1 cellular context compared by ENCODE assay signal in genomic region chr10:119253433-119254174, GRCh38.
TF ChIP-seq lines count a peak whose summit lies in the region.

No MANE protein-coding gene starts in this region.

TF ChIP-seq in HepG2, 621 proteins besides CTCF, POLR2A, EP300 and RAD21 (continued from another document and continues in another):
- TF ChIP-seq SKIL (CRISPR knock-in tag; IDR thresholded peaks at IDR 0.05; ENCODE audit: borderline replicate concordance): no peak
- no peak for TF ChIP-seq SMARCE1 (IDR thresholded peaks at IDR 0.05; ENCODE audit: borderline replicate concordance)
- TF ChIP-seq NR2F6 (IDR thresholded peaks at IDR 0.05): no peak
- peak; percentile 58 for TF ChIP-seq NR2F6 (CRISPR knock-in tag; IDR thresholded peaks at IDR 0.05)
- peak; percentile 66 for TF ChIP-seq ARNTL (CRISPR knock-in tag; IDR thresholded peaks at IDR 0.05)
- TF ChIP-seq, protein P1, sequence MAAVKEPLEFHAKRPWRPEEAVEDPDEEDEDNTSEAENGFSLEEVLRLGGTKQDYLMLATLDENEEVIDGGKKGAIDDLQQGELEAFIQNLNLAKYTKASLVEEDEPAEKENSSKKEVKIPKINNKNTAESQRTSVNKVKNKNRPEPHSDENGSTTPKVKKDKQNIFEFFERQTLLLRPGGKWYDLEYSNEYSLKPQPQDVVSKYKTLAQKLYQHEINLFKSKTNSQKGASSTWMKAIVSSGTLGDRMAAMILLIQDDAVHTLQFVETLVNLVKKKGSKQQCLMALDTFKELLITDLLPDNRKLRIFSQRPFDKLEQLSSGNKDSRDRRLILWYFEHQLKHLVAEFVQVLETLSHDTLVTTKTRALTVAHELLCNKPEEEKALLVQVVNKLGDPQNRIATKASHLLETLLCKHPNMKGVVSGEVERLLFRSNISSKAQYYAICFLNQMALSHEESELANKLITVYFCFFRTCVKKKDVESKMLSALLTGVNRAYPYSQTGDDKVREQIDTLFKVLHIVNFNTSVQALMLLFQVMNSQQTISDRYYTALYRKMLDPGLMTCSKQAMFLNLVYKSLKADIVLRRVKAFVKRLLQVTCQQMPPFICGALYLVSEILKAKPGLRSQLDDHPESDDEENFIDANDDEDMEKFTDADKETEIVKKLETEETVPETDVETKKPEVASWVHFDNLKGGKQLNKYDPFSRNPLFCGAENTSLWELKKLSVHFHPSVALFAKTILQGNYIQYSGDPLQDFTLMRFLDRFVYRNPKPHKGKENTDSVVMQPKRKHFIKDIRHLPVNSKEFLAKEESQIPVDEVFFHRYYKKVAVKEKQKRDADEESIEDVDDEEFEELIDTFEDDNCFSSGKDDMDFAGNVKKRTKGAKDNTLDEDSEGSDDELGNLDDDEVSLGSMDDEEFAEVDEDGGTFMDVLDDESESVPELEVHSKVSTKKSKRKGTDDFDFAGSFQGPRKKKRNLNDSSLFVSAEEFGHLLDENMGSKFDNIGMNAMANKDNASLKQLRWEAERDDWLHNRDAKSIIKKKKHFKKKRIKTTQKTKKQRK (IDR thresholded peaks at IDR 0.05; ENCODE audit: low read length): no peak
- peak; percentile 87 for TF ChIP-seq TBX2 (CRISPR knock-in tag; IDR thresholded peaks at IDR 0.05; ENCODE audit: borderline replicate concordance)
- TF ChIP-seq POGZ (CRISPR knock-in tag; IDR thresholded peaks at IDR 0.05): peak; percentile 63; the same call in 1 of the 2 replicates
- TF ChIP-seq MXD1 (CRISPR knock-in tag; IDR thresholded peaks at IDR 0.05): peak; percentile 25; the same call in 1 of the 2 replicates
- TF ChIP-seq ZNF569 (CRISPR knock-in tag; IDR thresholded peaks at IDR 0.05; ENCODE audit: borderline replicate concordance): no peak
- TF ChIP-seq, protein P2, sequence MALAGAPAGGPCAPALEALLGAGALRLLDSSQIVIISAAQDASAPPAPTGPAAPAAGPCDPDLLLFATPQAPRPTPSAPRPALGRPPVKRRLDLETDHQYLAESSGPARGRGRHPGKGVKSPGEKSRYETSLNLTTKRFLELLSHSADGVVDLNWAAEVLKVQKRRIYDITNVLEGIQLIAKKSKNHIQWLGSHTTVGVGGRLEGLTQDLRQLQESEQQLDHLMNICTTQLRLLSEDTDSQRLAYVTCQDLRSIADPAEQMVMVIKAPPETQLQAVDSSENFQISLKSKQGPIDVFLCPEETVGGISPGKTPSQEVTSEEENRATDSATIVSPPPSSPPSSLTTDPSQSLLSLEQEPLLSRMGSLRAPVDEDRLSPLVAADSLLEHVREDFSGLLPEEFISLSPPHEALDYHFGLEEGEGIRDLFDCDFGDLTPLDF (CRISPR knock-in tag; IDR thresholded peaks at IDR 0.05): no peak
- no peak for TF ChIP-seq XRCC5 (optimal IDR thresholded peaks at IDR 0.05; ENCODE audit: low read length)
- peak; percentile 80 for TF ChIP-seq RXRB (CRISPR knock-in tag; IDR thresholded peaks at IDR 0.05; ENCODE audit: borderline replicate concordance)
- no peak for TF ChIP-seq PTBP1 (IDR thresholded peaks at IDR 0.05; ENCODE audit: low read depth, low read length, poor library complexity, severe bottlenecking)
- TF ChIP-seq KLF15 (CRISPR knock-in tag; IDR thresholded peaks at IDR 0.05; ENCODE audit: borderline replicate concordance): no peak
- TF ChIP-seq FOXO4 (CRISPR knock-in tag; conservative IDR thresholded peaks at IDR 0.05): no peak
- peak; percentile 59; the same call in 1 of the 2 replicates for TF ChIP-seq TARDBP (CRISPR knock-in tag; IDR thresholded peaks at IDR 0.05)
- no peak for TF ChIP-seq ZNF768 (CRISPR knock-in tag; IDR thresholded peaks at IDR 0.05)
- TF ChIP-seq CENPBD1 (CRISPR knock-in tag; IDR thresholded peaks at IDR 0.05; ENCODE audit: borderline replicate concordance, low read depth): no peak
- no peak for TF ChIP-seq ZNF274 (CRISPR knock-in tag; IDR thresholded peaks at IDR 0.05)
- no peak for TF ChIP-seq MATR3 (CRISPR knock-in tag; IDR thresholded peaks at IDR 0.05)
- TF ChIP-seq EHMT2 (IDR thresholded peaks at IDR 0.05; ENCODE audit: borderline replicate concordance, low read depth, low read length): no peak
- TF ChIP-seq ATM (IDR thresholded peaks at IDR 0.05; ENCODE audit: borderline replicate concordance): no peak
- TF ChIP-seq, protein P3, sequence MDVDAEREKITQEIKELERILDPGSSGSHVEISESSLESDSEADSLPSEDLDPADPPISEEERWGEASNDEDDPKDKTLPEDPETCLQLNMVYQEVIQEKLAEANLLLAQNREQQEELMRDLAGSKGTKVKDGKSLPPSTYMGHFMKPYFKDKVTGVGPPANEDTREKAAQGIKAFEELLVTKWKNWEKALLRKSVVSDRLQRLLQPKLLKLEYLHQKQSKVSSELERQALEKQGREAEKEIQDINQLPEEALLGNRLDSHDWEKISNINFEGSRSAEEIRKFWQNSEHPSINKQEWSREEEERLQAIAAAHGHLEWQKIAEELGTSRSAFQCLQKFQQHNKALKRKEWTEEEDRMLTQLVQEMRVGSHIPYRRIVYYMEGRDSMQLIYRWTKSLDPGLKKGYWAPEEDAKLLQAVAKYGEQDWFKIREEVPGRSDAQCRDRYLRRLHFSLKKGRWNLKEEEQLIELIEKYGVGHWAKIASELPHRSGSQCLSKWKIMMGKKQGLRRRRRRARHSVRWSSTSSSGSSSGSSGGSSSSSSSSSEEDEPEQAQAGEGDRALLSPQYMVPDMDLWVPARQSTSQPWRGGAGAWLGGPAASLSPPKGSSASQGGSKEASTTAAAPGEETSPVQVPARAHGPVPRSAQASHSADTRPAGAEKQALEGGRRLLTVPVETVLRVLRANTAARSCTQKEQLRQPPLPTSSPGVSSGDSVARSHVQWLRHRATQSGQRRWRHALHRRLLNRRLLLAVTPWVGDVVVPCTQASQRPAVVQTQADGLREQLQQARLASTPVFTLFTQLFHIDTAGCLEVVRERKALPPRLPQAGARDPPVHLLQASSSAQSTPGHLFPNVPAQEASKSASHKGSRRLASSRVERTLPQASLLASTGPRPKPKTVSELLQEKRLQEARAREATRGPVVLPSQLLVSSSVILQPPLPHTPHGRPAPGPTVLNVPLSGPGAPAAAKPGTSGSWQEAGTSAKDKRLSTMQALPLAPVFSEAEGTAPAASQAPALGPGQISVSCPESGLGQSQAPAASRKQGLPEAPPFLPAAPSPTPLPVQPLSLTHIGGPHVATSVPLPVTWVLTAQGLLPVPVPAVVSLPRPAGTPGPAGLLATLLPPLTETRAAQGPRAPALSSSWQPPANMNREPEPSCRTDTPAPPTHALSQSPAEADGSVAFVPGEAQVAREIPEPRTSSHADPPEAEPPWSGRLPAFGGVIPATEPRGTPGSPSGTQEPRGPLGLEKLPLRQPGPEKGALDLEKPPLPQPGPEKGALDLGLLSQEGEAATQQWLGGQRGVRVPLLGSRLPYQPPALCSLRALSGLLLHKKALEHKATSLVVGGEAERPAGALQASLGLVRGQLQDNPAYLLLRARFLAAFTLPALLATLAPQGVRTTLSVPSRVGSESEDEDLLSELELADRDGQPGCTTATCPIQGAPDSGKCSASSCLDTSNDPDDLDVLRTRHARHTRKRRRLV (CRISPR knock-in tag; IDR thresholded peaks at IDR 0.05): peak; percentile 61; the same call in 1 of the 2 replicates
- no peak for TF ChIP-seq NPAS2 (CRISPR knock-in tag; IDR thresholded peaks at IDR 0.05; ENCODE audit: borderline replicate concordance)
- peak; percentile 77 for TF ChIP-seq HNF4A (CRISPR knock-in tag; IDR thresholded peaks at IDR 0.05)
- TF ChIP-seq PRDM4 (CRISPR knock-in tag; IDR thresholded peaks at IDR 0.05; ENCODE audit: borderline replicate concordance): no peak
- no peak for TF ChIP-seq ZNF512B (CRISPR knock-in tag; IDR thresholded peaks at IDR 0.05; ENCODE audit: borderline replicate concordance)
- no peak for TF ChIP-seq ATF7-NPFF (CRISPR knock-in tag; IDR thresholded peaks at IDR 0.05; ENCODE audit: low read depth)
- TF ChIP-seq ZNF34 (CRISPR knock-in tag; IDR thresholded peaks at IDR 0.05; ENCODE audit: borderline replicate concordance): peak; percentile 43; the same call in 1 of the 2 replicates
- TF ChIP-seq U2AF2 (IDR thresholded peaks at IDR 0.05; ENCODE audit: low read depth, low read length): no peak
- peak; percentile 72; the same call in 1 of the 2 replicates for TF ChIP-seq KDM5B (CRISPR knock-in tag; IDR thresholded peaks at IDR 0.05; ENCODE audit: borderline replicate concordance)
- TF ChIP-seq ZNF18 (CRISPR knock-in tag; IDR thresholded peaks at IDR 0.05; ENCODE audit: insufficient replicate concordance): peak; percentile 98
- TF ChIP-seq SMAD9 (CRISPR knock-in tag; IDR thresholded peaks at IDR 0.05): no peak
- TF ChIP-seq, protein P4, sequence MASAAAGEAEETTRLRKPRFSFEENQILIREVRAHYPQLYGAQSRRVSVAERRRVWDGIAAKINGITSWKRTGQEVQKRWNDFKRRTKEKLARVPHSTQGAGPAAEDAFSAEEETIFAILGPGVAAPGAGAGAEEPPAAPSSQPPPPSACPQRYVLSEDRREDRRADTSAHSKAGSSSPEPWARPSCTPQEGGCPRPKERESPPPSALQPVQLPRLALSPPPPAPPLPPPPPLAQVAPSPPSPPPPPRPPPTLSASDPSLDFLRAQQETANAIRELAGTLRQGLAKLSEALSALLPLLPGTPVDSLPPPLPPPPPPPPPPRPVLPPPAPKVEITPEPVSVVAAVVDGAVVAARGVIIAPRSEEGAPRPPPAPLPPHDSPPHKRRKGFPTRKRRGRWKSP (CRISPR knock-in tag; IDR thresholded peaks at IDR 0.05): peak; percentile 59; the same call in 1 of the 2 replicates
